Comparison of ENCODE assay signal across 9 cellular contexts in genomic region chr11:65571420-65571819, GRCh38. TPM values are rescaled to one million over a fixed set of nuclear protein-coding genes. Genes with fewer than 3 reads are reported as not detected.
DNase-seq lines count a peak whose midpoint lies in the region; ATAC-seq, FAIRE-seq and TF ChIP-seq lines count a peak whose summit lies in the region.
"Had no signal": no experiment of that assay in that cellular context is flagged by ENCODE, and none has a peak within 500 bp of the region (broad histone marks: within the 10 kb centered on the region; RNA-seq: fewer than 3 reads in every experiment).

No MANE protein-coding gene starts in this region.

- H3K36me3 Mint-ChIP-seq in activated CD8-positive, alpha-beta T cell treated with anti-CD3 and anti-CD28 coated beads, Interleukin-2, amount 10 ng/mL, durations not matched to agents 7 days and 5 days (ENCODE audit: low read depth), result peaks cover 30% of the 10 kb centered on the region
- H3K36me3 Mint-ChIP-seq in stimulated activated effector memory CD8-positive, alpha-beta T cell treated with anti-CD3 and anti-CD28 coated beads, Interleukin-12 subunit alpha, Interleukin-12 subunit beta, amount 100 ng/mL, for 72 hours, result peaks cover 80% of the 10 kb centered on the region

- DNase-seq in NCI-H82 (lab: John Stamatoyannopoulos, UW) (peak; percentile 20), NCI-H82 treated with DMSO at 0.1 percent for 48 hours (lab: John Stamatoyannopoulos, UW; ENCODE audit: unreplicated experiment) (no peak), H54 (ENCODE audit: insufficient read length, low spot score) (no peak)
- no peak for DNase-seq in activated CD8-positive, alpha-beta T cell treated with anti-CD3 and anti-CD28 coated beads, Interleukin-2, amount 10 ng/mL, durations not matched to agents 7 days and 5 days
- no peak for DNase-seq in stimulated activated effector memory CD8-positive, alpha-beta T cell treated with anti-CD3 and anti-CD28 coated beads, Interleukin-12 subunit alpha, Interleukin-12 subunit beta, amount 100 ng/mL, for 72 hours (ENCODE audit: low spot score in 2 of 2)
- no peak for DNase-seq in activated CD8-positive, alpha-beta memory T cell treated with anti-CD3 and anti-CD28 coated beads, Interleukin-2, amount 50 U/mL, for 48 hours
- DNase-seq in stimulated activated CD4-positive, alpha-beta T cell treated with anti-CD3 and anti-CD28 coated beads, Interleukin-12 subunit alpha, Interleukin-12 subunit beta, amount 100 ng/mL, for 4 hours, result no peak
- DNase-seq: SIG-M5 had no signal

- no peak for FAIRE-seq in H54 (lab: Jason Lieb, UNC)

- POLR2A ChIA-PET in activated CD8-positive, alpha-beta T cell treated with anti-CD3 and anti-CD28 coated beads, Interleukin-2, amount 10 ng/mL, durations not matched to agents 7 days and 5 days (lab: Charles Lee), result interaction anchor here (0.5 to 6.0 kb wide), 15 partner anchors 12 to 773 kb away, joined by 3 to 38 read pairs (median 4); partner anchors contain the start of genes BRMS1, MALAT1, MAP3K11 and NEAT1

- H3K4me1 Mint-ChIP-seq in activated CD8-positive, alpha-beta T cell treated with anti-CD3 and anti-CD28 coated beads, Interleukin-2, amount 10 ng/mL, durations not matched to agents 7 days and 5 days (ENCODE audit: low read depth), result peaks cover 63% of the 10 kb centered on the region
- peaks cover 71% of the 10 kb centered on the region for H3K4me1 Mint-ChIP-seq in stimulated activated effector memory CD8-positive, alpha-beta T cell treated with anti-CD3 and anti-CD28 coated beads, Interleukin-12 subunit alpha, Interleukin-12 subunit beta, amount 100 ng/mL, for 72 hours

- no peaks in the 10 kb centered on the region for H3K27me3 Mint-ChIP-seq in activated CD8-positive, alpha-beta T cell treated with anti-CD3 and anti-CD28 coated beads, Interleukin-2, amount 10 ng/mL, durations not matched to agents 7 days and 5 days (ENCODE audit: low read depth)

- peak overlapping the region; percentile 99 for H3K27ac Mint-ChIP-seq in activated CD8-positive, alpha-beta T cell treated with anti-CD3 and anti-CD28 coated beads, Interleukin-2, amount 10 ng/mL, durations not matched to agents 7 days and 5 days
- H3K27ac Mint-ChIP-seq in stimulated activated effector memory CD8-positive, alpha-beta T cell treated with anti-CD3 and anti-CD28 coated beads, Interleukin-12 subunit alpha, Interleukin-12 subunit beta, amount 100 ng/mL, for 72 hours, result peak overlapping the region; percentile 94

- CTCF ChIA-PET in activated CD8-positive, alpha-beta T cell treated with anti-CD3 and anti-CD28 coated beads, Interleukin-2, amount 10 ng/mL, durations not matched to agents 7 days and 5 days (lab: Charles Lee), result interaction anchor here (0.8 to 4.7 kb wide), 12 partner anchors 12 to 155 kb away, joined by 3 to 95 read pairs (median 8); no protein-coding TSS in a partner anchor

- H3K4me3 Mint-ChIP-seq in activated CD8-positive, alpha-beta T cell treated with anti-CD3 and anti-CD28 coated beads, Interleukin-2, amount 10 ng/mL, durations not matched to agents 7 days and 5 days, result peak overlapping the region; percentile 100
- H3K4me3 Mint-ChIP-seq in stimulated activated effector memory CD8-positive, alpha-beta T cell treated with anti-CD3 and anti-CD28 coated beads, Interleukin-12 subunit alpha, Interleukin-12 subunit beta, amount 100 ng/mL, for 72 hours, result peak overlapping the region; percentile 96

- no peaks in the 10 kb centered on the region for H3K9me3 Mint-ChIP-seq in activated CD8-positive, alpha-beta T cell treated with anti-CD3 and anti-CD28 coated beads, Interleukin-2, amount 10 ng/mL, durations not matched to agents 7 days and 5 days (ENCODE audit: insufficient read depth)
- H3K9me3 Mint-ChIP-seq in stimulated activated effector memory CD8-positive, alpha-beta T cell treated with anti-CD3 and anti-CD28 coated beads, Interleukin-12 subunit alpha, Interleukin-12 subunit beta, amount 100 ng/mL, for 72 hours, result no peaks in the 10 kb centered on the region

- TF ChIP-seq POLR2A in H54 (IDR thresholded peaks at IDR 0.05; ENCODE audit: low read depth, low read length), result no peak

- no peak for ATAC-seq in activated CD8-positive, alpha-beta T cell treated with anti-CD3 and anti-CD28 coated beads, Interleukin-2, amount 10 ng/mL, durations not matched to agents 7 days and 5 days
- no peak for ATAC-seq in stimulated activated effector memory CD8-positive, alpha-beta T cell treated with anti-CD3 and anti-CD28 coated beads, Interleukin-12 subunit alpha, Interleukin-12 subunit beta, amount 100 ng/mL, for 72 hours

- peak overlapping the region; percentile 92 for H3K4me3 ChIP-seq in iPS-11a (ENCODE audit: low read depth, low read length)

RNA-seq across cellular contexts. Expression of gene FAM89B, which starts 0.9 kb away (rescaled TPM):
- total RNA-seq in activated CD8-positive, alpha-beta T cell treated with anti-CD3 and anti-CD28 coated beads, Interleukin-2, amount 10 ng/mL, durations not matched to agents 7 days and 5 days, result 10 to 100 TPM; 32.0 to 33.6 TPM

RNA-seq across cellular contexts. Expression of gene ZNRD2, which starts 1.1 kb away (rescaled TPM):
- 10 to 100 TPM; 39.2 to 40.7 TPM for total RNA-seq in activated CD8-positive, alpha-beta T cell treated with anti-CD3 and anti-CD28 coated beads, Interleukin-2, amount 10 ng/mL, durations not matched to agents 7 days and 5 days

RNA-seq across cellular contexts. Expression of gene EHBP1L1, which starts 4.4 kb away (rescaled TPM):
- 10 to 100 TPM; 94.4 to 95.3 TPM for total RNA-seq in activated CD8-positive, alpha-beta T cell treated with anti-CD3 and anti-CD28 coated beads, Interleukin-2, amount 10 ng/mL, durations not matched to agents 7 days and 5 days

RNA-seq across cellular contexts. Expression of gene LTBP3, which starts 13.3 kb away (rescaled TPM):
- total RNA-seq in activated CD8-positive, alpha-beta T cell treated with anti-CD3 and anti-CD28 coated beads, Interleukin-2, amount 10 ng/mL, durations not matched to agents 7 days and 5 days, result 10 to 100 TPM; 64.7 to 70.8 TPM

RNA-seq across cellular contexts. Expression of gene KCNK7, which starts 24.2 kb away (rescaled TPM):
- total RNA-seq in activated CD8-positive, alpha-beta T cell treated with anti-CD3 and anti-CD28 coated beads, Interleukin-2, amount 10 ng/mL, durations not matched to agents 7 days and 5 days, result under 1 TPM; 0.95 to 0.99 TPM
